ENCODE assay signal across 35 cellular contexts in the genomic region with DNA sequence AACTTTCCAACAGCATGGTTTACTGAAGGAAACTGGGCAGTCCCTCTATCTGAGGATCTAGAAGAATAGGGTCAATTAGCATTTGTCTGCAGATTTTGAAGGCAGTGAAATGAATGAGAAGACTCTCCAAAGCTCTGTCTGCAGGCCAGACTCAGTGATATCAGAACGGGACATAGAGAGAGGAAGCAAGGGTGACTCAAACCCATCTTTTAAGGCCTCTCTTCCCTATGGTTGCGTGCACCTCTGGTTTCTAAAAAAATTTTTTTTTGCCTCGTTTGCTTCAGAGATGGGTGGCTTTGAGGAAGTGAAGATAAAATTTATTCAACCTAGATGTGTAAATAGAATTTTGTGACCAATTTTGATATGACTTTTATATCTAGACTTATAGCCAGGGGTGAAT.
"Had no signal": no experiment of that assay in that cellular context is flagged by ENCODE, and none has a peak within 500 bp of the region (broad histone marks: within the 10 kb centered on the region; RNA-seq: fewer than 3 reads in every experiment).

No MANE protein-coding gene starts in this region.

- H3K36me3 ChIP-seq: adrenal gland, esophagus muscularis mucosa, gastrocnemius medialis, heart right ventricle had no signal

- H3K4me3 ChIP-seq: adrenal gland, body of pancreas, esophagus muscularis mucosa, gastrocnemius medialis, heart right ventricle, hepatocyte had no signal

- FAIRE-seq: colon had no signal

- H3K27ac ChIP-seq: adrenal gland, body of pancreas, esophagus muscularis mucosa, gastrocnemius medialis, heart right ventricle, hepatocyte had no signal

- H2AFZ ChIP-seq: hepatocyte had no signal

- H3K4me1 ChIP-seq: adrenal gland, body of pancreas, esophagus muscularis mucosa, gastrocnemius medialis, heart right ventricle had no signal

- H3K9me3 Mint-ChIP-seq: activated CD4-positive, alpha-beta T cell treated with anti-CD3 and anti-CD28 coated beads, Interleukin-2, amount 10 ng/mL, durations not matched to agents 7 days and 5 days; activated CD8-positive, alpha-beta T cell treated with anti-CD3 and anti-CD28 coated beads for 36 hours; activated naive CD4-positive, alpha-beta T cell treated with anti-CD3 and anti-CD28 coated beads for 36 hours; activated naive CD4-positive, alpha-beta T cell treated with anti-CD3 and anti-CD28 coated beads, Interleukin-2, amount 50 U/mL, for 24 hours; activated naive CD8-positive, alpha-beta T cell treated with anti-CD3 and anti-CD28 coated beads for 36 hours; activated naive CD8-positive, alpha-beta T cell treated with anti-CD3 and anti-CD28 coated beads, Interleukin-2, amount 50 U/mL, for 24 hours; activated T-helper 1 cell treated with anti-CD3 and anti-CD28 coated beads, Interleukin-12 subunit alpha, Interleukin-12 subunit beta, Interleukin-2, Interleukin-4 antibody, amounts not matched to agents 30 ng/mL and 10 ng/mL and 1 ng/mL, durations not matched to agents 14 hours and 24 hours and 36 hours; activated T-helper 2 cell treated with anti-CD3 and anti-CD28 coated beads, Interferon-gamma antibody, Interleukin-2, Interleukin-4, amounts not matched to agents 10 μg/mL and 5 μg/mL and 100 μg/mL, durations not matched to agents 14 hours and 24 hours and 36 hours; effector memory CD8-positive, alpha-beta T cell had no signal

- H3K9me3 ChIP-seq: adrenal gland, body of pancreas, esophagus muscularis mucosa, gastrocnemius medialis, heart right ventricle had no signal

- H3K27ac Mint-ChIP-seq: activated CD4-positive, alpha-beta T cell treated with anti-CD3 and anti-CD28 coated beads for 36 hours; activated CD4-positive, alpha-beta T cell treated with anti-CD3 and anti-CD28 coated beads, Interleukin-2, amount 10 ng/mL, durations not matched to agents 7 days and 5 days; activated CD8-positive, alpha-beta T cell treated with anti-CD3 and anti-CD28 coated beads for 36 hours; activated naive CD4-positive, alpha-beta T cell treated with anti-CD3 and anti-CD28 coated beads for 36 hours; activated naive CD4-positive, alpha-beta T cell treated with anti-CD3 and anti-CD28 coated beads, Interleukin-2, amount 50 U/mL, for 24 hours; activated naive CD8-positive, alpha-beta T cell treated with anti-CD3 and anti-CD28 coated beads for 36 hours; activated naive CD8-positive, alpha-beta T cell treated with anti-CD3 and anti-CD28 coated beads, Interleukin-2, amount 50 U/mL, for 24 hours; activated T-helper 1 cell treated with anti-CD3 and anti-CD28 coated beads, Interleukin-12 subunit alpha, Interleukin-12 subunit beta, Interleukin-2, Interleukin-4 antibody, amounts not matched to agents 30 ng/mL and 10 ng/mL and 1 ng/mL, durations not matched to agents 14 hours and 24 hours and 36 hours; activated T-helper 2 cell treated with anti-CD3 and anti-CD28 coated beads, Interferon-gamma antibody, Interleukin-2, Interleukin-4, amounts not matched to agents 10 μg/mL and 5 μg/mL and 100 μg/mL, durations not matched to agents 14 hours and 24 hours and 36 hours; effector memory CD8-positive, alpha-beta T cell had no signal

- H3K79me2 ChIP-seq: hepatocyte had no signal

- DNase-seq: activated CD4-positive, alpha-beta T cell treated with anti-CD3 and anti-CD28 coated beads for 36 hours; activated CD4-positive, alpha-beta T cell treated with anti-CD3 and anti-CD28 coated beads, Interleukin-2, amount 10 ng/mL, durations not matched to agents 7 days and 5 days; activated CD4-positive, alpha-beta T cell treated with anti-CD3 and anti-CD28 coated beads, Interleukin-2, amount 50 U/mL, for 48 hours; activated CD4-positive, CD25-positive, alpha-beta regulatory T cell; activated CD4-positive, CD25-positive, alpha-beta regulatory T cell treated with anti-CD3 and anti-CD28 coated beads, Interleukin-2, amount 50 U/mL, for 72 hours; activated CD8-positive, alpha-beta memory T cell treated with anti-CD3 and anti-CD28 coated beads for 24 hours; activated CD8-positive, alpha-beta memory T cell treated with anti-CD3 and anti-CD28 coated beads, Interleukin-2, amount 50 U/mL, for 4 hours; activated CD8-positive, alpha-beta T cell treated with anti-CD3 and anti-CD28 coated beads for 36 hours; activated effector memory CD4-positive, alpha-beta T cell treated with anti-CD3 and anti-CD28 coated beads, Interleukin-2, amount 50 U/mL, for 16 hours; activated naive CD4-positive, alpha-beta T cell treated with anti-CD3 and anti-CD28 coated beads for 36 hours; activated naive CD8-positive, alpha-beta T cell treated with anti-CD3 and anti-CD28 coated beads for 36 hours; activated naive CD8-positive, alpha-beta T cell treated with anti-CD3 and anti-CD28 coated beads, Interleukin-2, amount 50 U/mL, for 24 hours; activated T-cell treated with anti-CD3 and anti-CD28 coated beads, Interleukin-2, amount 50 U/mL, for 1 hour; activated T-cell treated with anti-CD3 and anti-CD28 coated beads, Interleukin-2, amount 50 U/mL, for 48 hours; adrenal gland; amygdala; aorta; body of pancreas; caudate nucleus; cortex of kidney; dermis blood vessel endothelial cell; effector CD4-positive, alpha-beta T cell; effector memory CD8-positive, alpha-beta T cell; erythroblast; gastrocnemius medialis; glutamatergic neuron; heart right ventricle; T-helper 2 cell had no signal

- ATAC-seq: activated CD4-positive, alpha-beta T cell treated with anti-CD3 and anti-CD28 coated beads for 36 hours; activated CD8-positive, alpha-beta T cell treated with anti-CD3 and anti-CD28 coated beads for 36 hours; activated naive CD8-positive, alpha-beta T cell treated with anti-CD3 and anti-CD28 coated beads, Interleukin-2, amount 50 U/mL, for 24 hours; body of pancreas; effector memory CD8-positive, alpha-beta T cell; gastrocnemius medialis; heart right ventricle had no signal

- H3K36me3 Mint-ChIP-seq: activated naive CD4-positive, alpha-beta T cell treated with anti-CD3 and anti-CD28 coated beads, Interleukin-2, amount 50 U/mL, for 24 hours; activated naive CD8-positive, alpha-beta T cell treated with anti-CD3 and anti-CD28 coated beads for 36 hours had no signal

- H3K27me3 ChIP-seq: body of pancreas, foreskin keratinocyte had no signal

- H3K4me3 Mint-ChIP-seq: activated CD4-positive, alpha-beta T cell treated with anti-CD3 and anti-CD28 coated beads for 36 hours; activated CD4-positive, alpha-beta T cell treated with anti-CD3 and anti-CD28 coated beads, Interleukin-2, amount 10 ng/mL, durations not matched to agents 7 days and 5 days; activated CD8-positive, alpha-beta T cell treated with anti-CD3 and anti-CD28 coated beads for 36 hours; activated naive CD4-positive, alpha-beta T cell treated with anti-CD3 and anti-CD28 coated beads for 36 hours; activated naive CD4-positive, alpha-beta T cell treated with anti-CD3 and anti-CD28 coated beads, Interleukin-2, amount 50 U/mL, for 24 hours; activated naive CD8-positive, alpha-beta T cell treated with anti-CD3 and anti-CD28 coated beads for 36 hours; activated naive CD8-positive, alpha-beta T cell treated with anti-CD3 and anti-CD28 coated beads, Interleukin-2, amount 50 U/mL, for 24 hours; activated T-helper 1 cell treated with anti-CD3 and anti-CD28 coated beads, Interleukin-12 subunit alpha, Interleukin-12 subunit beta, Interleukin-2, Interleukin-4 antibody, amounts not matched to agents 30 ng/mL and 10 ng/mL and 1 ng/mL, durations not matched to agents 14 hours and 24 hours and 36 hours; effector memory CD8-positive, alpha-beta T cell had no signal

- H3K4me2 ChIP-seq: hepatocyte had no signal

- H3K4me1 Mint-ChIP-seq: activated CD4-positive, alpha-beta T cell treated with anti-CD3 and anti-CD28 coated beads for 36 hours; activated CD4-positive, alpha-beta T cell treated with anti-CD3 and anti-CD28 coated beads, Interleukin-2, amount 10 ng/mL, durations not matched to agents 7 days and 5 days; activated naive CD4-positive, alpha-beta T cell treated with anti-CD3 and anti-CD28 coated beads, Interleukin-2, amount 50 U/mL, for 24 hours; activated naive CD8-positive, alpha-beta T cell treated with anti-CD3 and anti-CD28 coated beads for 36 hours; activated naive CD8-positive, alpha-beta T cell treated with anti-CD3 and anti-CD28 coated beads, Interleukin-2, amount 50 U/mL, for 24 hours had no signal
